Comparison of ENCODE assay signal across 1 cellular context in genomic region chr7:105664816-105665525, GRCh38.
A peak's percentile ranks its signal among the peaks of the same experiment; 100 is the strongest.
TF ChIP-seq lines count a peak whose summit lies in the region.

No MANE protein-coding gene starts in this region.

TF ChIP-seq in HepG2, 621 proteins besides CTCF, POLR2A, EP300 and RAD21 (continued from another document and continues in another):
- TF ChIP-seq, protein P1, sequence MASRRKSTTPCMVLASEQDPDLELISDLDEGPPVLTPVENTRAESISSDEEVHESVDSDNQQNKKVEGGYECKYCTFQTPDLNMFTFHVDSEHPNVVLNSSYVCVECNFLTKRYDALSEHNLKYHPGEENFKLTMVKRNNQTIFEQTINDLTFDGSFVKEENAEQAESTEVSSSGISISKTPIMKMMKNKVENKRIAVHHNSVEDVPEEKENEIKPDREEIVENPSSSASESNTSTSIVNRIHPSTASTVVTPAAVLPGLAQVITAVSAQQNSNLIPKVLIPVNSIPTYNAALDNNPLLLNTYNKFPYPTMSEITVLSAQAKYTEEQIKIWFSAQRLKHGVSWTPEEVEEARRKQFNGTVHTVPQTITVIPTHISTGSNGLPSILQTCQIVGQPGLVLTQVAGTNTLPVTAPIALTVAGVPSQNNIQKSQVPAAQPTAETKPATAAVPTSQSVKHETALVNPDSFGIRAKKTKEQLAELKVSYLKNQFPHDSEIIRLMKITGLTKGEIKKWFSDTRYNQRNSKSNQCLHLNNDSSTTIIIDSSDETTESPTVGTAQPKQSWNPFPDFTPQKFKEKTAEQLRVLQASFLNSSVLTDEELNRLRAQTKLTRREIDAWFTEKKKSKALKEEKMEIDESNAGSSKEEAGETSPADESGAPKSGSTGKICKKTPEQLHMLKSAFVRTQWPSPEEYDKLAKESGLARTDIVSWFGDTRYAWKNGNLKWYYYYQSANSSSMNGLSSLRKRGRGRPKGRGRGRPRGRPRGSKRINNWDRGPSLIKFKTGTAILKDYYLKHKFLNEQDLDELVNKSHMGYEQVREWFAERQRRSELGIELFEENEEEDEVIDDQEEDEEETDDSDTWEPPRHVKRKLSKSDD (CRISPR knock-in tag; IDR thresholded peaks at IDR 0.05; ENCODE audit: low read depth) = 0 out of 2 replicates have a peak, but pooled peaks have one; percentile 32
- TF ChIP-seq SMAD1 (CRISPR knock-in tag; IDR thresholded peaks at IDR 0.05; ENCODE audit: borderline replicate concordance, low read depth) (no peak), NFIC (IDR thresholded peaks at IDR 0.05; ENCODE audit: low read length) (peak; percentile 84), NCOA1 (CRISPR knock-in tag; IDR thresholded peaks at IDR 0.05) (no peak), NFE2L1 (CRISPR knock-in tag; IDR thresholded peaks at IDR 0.05; ENCODE audit: borderline replicate concordance) (no peak), MXD4 (CRISPR knock-in tag; IDR thresholded peaks at IDR 0.05) (no peak), MEIS2 (CRISPR knock-in tag; IDR thresholded peaks at IDR 0.05) (no peak), MEIS1 (CRISPR knock-in tag; IDR thresholded peaks at IDR 0.05; ENCODE audit: borderline replicate concordance) (no peak), SNAPC5 (CRISPR knock-in tag; IDR thresholded peaks at IDR 0.05; ENCODE audit: borderline replicate concordance) (no peak), ZNF432 (CRISPR knock-in tag; IDR thresholded peaks at IDR 0.05; ENCODE audit: borderline replicate concordance) (no peak), ZNF878 (CRISPR knock-in tag; IDR thresholded peaks at IDR 0.05) (no peak), ZNF652 (CRISPR knock-in tag; IDR thresholded peaks at IDR 0.05; ENCODE audit: borderline replicate concordance, low read depth) (no peak), ZNF749 (CRISPR knock-in tag; IDR thresholded peaks at IDR 0.05; ENCODE audit: borderline replicate concordance) (no peak), SNAPC2 (CRISPR knock-in tag; IDR thresholded peaks at IDR 0.05) (no peak), ZXDC (CRISPR knock-in tag; IDR thresholded peaks at IDR 0.05) (0 out of 2 replicates have a peak, but pooled peaks have one; percentile 27), ZNF773 (CRISPR knock-in tag; IDR thresholded peaks at IDR 0.05; ENCODE audit: borderline replicate concordance) (no peak), KDM3A (CRISPR knock-in tag; IDR thresholded peaks at IDR 0.05; ENCODE audit: low read depth) (no peak), ZNF546 (CRISPR knock-in tag; conservative IDR thresholded peaks at IDR 0.05) (no peak), NAIF1 (CRISPR knock-in tag; IDR thresholded peaks at IDR 0.05; ENCODE audit: borderline replicate concordance) (no peak), ZNF674 (CRISPR knock-in tag; IDR thresholded peaks at IDR 0.05; ENCODE audit: low read depth) (no peak), ZEB1 (IDR thresholded peaks at IDR 0.05; ENCODE audit: insufficient replicate concordance, low read depth) (no peak), ZNF280D (CRISPR knock-in tag; IDR thresholded peaks at IDR 0.05) (no peak), ZNF687 (CRISPR knock-in tag; IDR thresholded peaks at IDR 0.05) (no peak), SALL1 (CRISPR knock-in tag; IDR thresholded peaks at IDR 0.05) (peak; percentile 46; the same call in 1 of the 2 replicates), TBX3 (IDR thresholded peaks at IDR 0.05; ENCODE audit: borderline replicate concordance) (peak; percentile 13; the same call in 1 of the 2 replicates), TSC22D2 (CRISPR knock-in tag; IDR thresholded peaks at IDR 0.05; ENCODE audit: borderline replicate concordance) (no peak), ONECUT2 (CRISPR knock-in tag; IDR thresholded peaks at IDR 0.05) (no peak), ZNF530 (CRISPR knock-in tag; IDR thresholded peaks at IDR 0.05; ENCODE audit: low read depth) (no peak), CCAR2 (optimal IDR thresholded peaks at IDR 0.05; ENCODE audit: low read depth, low read length) (no peak), KAT7 (CRISPR knock-in tag; IDR thresholded peaks at IDR 0.05; ENCODE audit: borderline replicate concordance) (no peak), HNF4A (CRISPR knock-in tag; IDR thresholded peaks at IDR 0.05) (peak; percentile 17; the same call in 1 of the 2 replicates), YY1 (IDR thresholded peaks at IDR 0.05; ENCODE audit: insufficient read depth, insufficient replicate concordance, low read depth, low read length) (no peak), ZBTB20 (CRISPR knock-in tag; IDR thresholded peaks at IDR 0.05; ENCODE audit: borderline replicate concordance, low read depth) (no peak), ZNF510 (CRISPR knock-in tag; IDR thresholded peaks at IDR 0.05; ENCODE audit: low read depth) (no peak), ZNF552 (CRISPR knock-in tag; IDR thresholded peaks at IDR 0.05; ENCODE audit: borderline replicate concordance) (no peak), ZSCAN22 (CRISPR knock-in tag; IDR thresholded peaks at IDR 0.05) (no peak), PITX1 (CRISPR knock-in tag; IDR thresholded peaks at IDR 0.05) (peak; percentile 41; the same call in 1 of the 2 replicates), TRIM24 (CRISPR knock-in tag; IDR thresholded peaks at IDR 0.05) (no peak), KDM4B (CRISPR knock-in tag; IDR thresholded peaks at IDR 0.05) (no peak), ZNF251 (CRISPR knock-in tag; IDR thresholded peaks at IDR 0.05) (no peak), ZNF562 (CRISPR knock-in tag; IDR thresholded peaks at IDR 0.05; ENCODE audit: borderline replicate concordance) (no peak), GPBP1L1 (CRISPR knock-in tag; IDR thresholded peaks at IDR 0.05) (no peak), EED (CRISPR knock-in tag; IDR thresholded peaks at IDR 0.05) (no peak), FOXM1 (CRISPR knock-in tag; IDR thresholded peaks at IDR 0.05) (no peak)
- TF ChIP-seq, protein P2, sequence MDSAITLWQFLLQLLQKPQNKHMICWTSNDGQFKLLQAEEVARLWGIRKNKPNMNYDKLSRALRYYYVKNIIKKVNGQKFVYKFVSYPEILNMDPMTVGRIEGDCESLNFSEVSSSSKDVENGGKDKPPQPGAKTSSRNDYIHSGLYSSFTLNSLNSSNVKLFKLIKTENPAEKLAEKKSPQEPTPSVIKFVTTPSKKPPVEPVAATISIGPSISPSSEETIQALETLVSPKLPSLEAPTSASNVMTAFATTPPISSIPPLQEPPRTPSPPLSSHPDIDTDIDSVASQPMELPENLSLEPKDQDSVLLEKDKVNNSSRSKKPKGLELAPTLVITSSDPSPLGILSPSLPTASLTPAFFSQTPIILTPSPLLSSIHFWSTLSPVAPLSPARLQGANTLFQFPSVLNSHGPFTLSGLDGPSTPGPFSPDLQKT (CRISPR knock-in tag; IDR thresholded peaks at IDR 0.05; ENCODE audit: borderline replicate concordance) = no peak
- TF ChIP-seq, protein P3, sequence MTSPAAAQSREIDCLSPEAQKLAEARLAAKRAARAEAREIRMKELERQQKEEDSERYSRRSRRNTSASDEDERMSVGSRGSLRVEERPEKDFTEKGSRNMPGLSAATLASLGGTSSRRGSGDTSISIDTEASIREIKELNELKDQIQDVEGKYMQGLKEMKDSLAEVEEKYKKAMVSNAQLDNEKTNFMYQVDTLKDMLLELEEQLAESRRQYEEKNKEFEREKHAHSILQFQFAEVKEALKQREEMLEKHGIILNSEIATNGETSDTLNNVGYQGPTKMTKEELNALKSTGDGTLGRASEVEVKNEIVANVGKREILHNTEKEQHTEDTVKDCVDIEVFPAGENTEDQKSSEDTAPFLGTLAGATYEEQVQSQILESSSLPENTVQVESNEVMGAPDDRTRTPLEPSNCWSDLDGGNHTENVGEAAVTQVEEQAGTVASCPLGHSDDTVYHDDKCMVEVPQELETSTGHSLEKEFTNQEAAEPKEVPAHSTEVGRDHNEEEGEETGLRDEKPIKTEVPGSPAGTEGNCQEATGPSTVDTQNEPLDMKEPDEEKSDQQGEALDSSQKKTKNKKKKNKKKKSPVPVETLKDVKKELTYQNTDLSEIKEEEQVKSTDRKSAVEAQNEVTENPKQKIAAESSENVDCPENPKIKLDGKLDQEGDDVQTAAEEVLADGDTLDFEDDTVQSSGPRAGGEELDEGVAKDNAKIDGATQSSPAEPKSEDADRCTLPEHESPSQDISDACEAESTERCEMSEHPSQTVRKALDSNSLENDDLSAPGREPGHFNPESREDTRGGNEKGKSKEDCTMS (CRISPR knock-in tag; conservative IDR thresholded peaks at IDR 0.05) = no peak
- TF ChIP-seq, protein P4, sequence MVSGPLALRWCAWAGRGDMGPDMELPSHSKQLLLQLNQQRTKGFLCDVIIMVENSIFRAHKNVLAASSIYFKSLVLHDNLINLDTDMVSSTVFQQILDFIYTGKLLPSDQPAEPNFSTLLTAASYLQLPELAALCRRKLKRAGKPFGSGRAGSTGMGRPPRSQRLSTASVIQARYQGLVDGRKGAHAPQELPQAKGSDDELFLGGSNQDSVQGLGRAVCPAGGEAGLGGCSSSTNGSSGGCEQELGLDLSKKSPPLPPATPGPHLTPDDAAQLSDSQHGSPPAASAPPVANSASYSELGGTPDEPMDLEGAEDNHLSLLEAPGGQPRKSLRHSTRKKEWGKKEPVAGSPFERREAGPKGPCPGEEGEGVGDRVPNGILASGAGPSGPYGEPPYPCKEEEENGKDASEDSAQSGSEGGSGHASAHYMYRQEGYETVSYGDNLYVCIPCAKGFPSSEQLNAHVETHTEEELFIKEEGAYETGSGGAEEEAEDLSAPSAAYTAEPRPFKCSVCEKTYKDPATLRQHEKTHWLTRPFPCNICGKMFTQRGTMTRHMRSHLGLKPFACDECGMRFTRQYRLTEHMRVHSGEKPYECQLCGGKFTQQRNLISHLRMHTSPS (CRISPR knock-in tag; IDR thresholded peaks at IDR 0.05; ENCODE audit: low read depth) = no peak
